ENCODE assay signal across 9 cellular contexts in genomic region chr11:32071811-32072210, GRCh38. TPM values are rescaled to one million over a fixed set of nuclear protein-coding genes. Genes with fewer than 3 reads are reported as not detected.
DNase-seq lines count a peak whose midpoint lies in the region; ATAC-seq and TF ChIP-seq lines count a peak whose summit lies in the region.
"Had no signal": no experiment of that assay in that cellular context is flagged by ENCODE, and none has a peak within 500 bp of the region (broad histone marks: within the 10 kb centered on the region; RNA-seq: fewer than 3 reads in every experiment).

No MANE protein-coding gene starts in this region.

- H3K9me3 ChIP-seq in BE2C (no peaks in the 10 kb centered on the region), lung (ENCODE audit: control insufficient read depth in 2 of 2, insufficient read depth in 1 of 2, low read length in 1 of 2) (no peaks in the 10 kb centered on the region)

- no peaks in the 10 kb centered on the region for H3K9me3 Mint-ChIP-seq in MCF 10A (ENCODE audit: unreplicated experiment)

- no peaks in the 10 kb centered on the region for H3K4me1 Mint-ChIP-seq in MCF 10A (ENCODE audit: insufficient read depth, unreplicated experiment)

- no peak for DNase-seq in BE2C
- peak; percentile 78 for DNase-seq in LHCN-M2 (ENCODE audit: low read depth)
- peak; percentile 57 for DNase-seq in MCF 10A (ENCODE audit: unreplicated experiment)
- no peak for DNase-seq in lung (ENCODE audit: low spot score)
- no peak for DNase-seq in NCI-H1105 treated with DMSO at 0.1 percent for 48 hours (lab: John Stamatoyannopoulos, UW)
- DNase-seq in ecto neural progenitor cell (ENCODE audit: low spot score), result no peak
- DNase-seq in midbrain (lab: John Stamatoyannopoulos, UW), result no peak
- no peak for DNase-seq in NCI-H510A (lab: John Stamatoyannopoulos, UW)
- DNase-seq: stimulated activated CD4-positive, alpha-beta T cell treated with anti-CD3 and anti-CD28 coated beads, Interleukin-2, amount 100 ng/mL, for 48 hours had no signal

- TF ChIP-seq CTCF in BE2C (IDR thresholded peaks at IDR 0.05; ENCODE audit: low read depth, low read length), result peak; percentile 32; the same call in 1 of the 2 replicates
- peak; percentile 35 for TF ChIP-seq CTCF in MCF 10A (IDR thresholded peaks at IDR 0.05; ENCODE audit: unreplicated experiment)
- no peak for TF ChIP-seq CTCF in lung (IDR thresholded peaks at IDR 0.05; ENCODE audit: control extremely low read depth, extremely low read depth)

- no peak overlapping the region for H3K4me3 ChIP-seq in BE2C (ENCODE audit: low read depth, low read length)
- H3K4me3 ChIP-seq in lung, result no peak overlapping the region

- no peaks in the 10 kb centered on the region for H3K27me3 ChIP-seq in BE2C
- H3K27me3 ChIP-seq in lung (ENCODE audit: control insufficient read depth, insufficient read depth), result no peaks in the 10 kb centered on the region

- CTCF ChIA-PET in MCF 10A (lab: Yijun Ruan, JAX), result interaction anchor here (0.7 to 3.7 kb wide), 8 partner anchors 10 to 878 kb away, joined by 3 to 27 read pairs (median 4); no protein-coding TSS in a partner anchor

- BruUV-seq in MCF 10A (replicated peaks; lab: Mats Ljungman, UMichigan), result no TSS peak

- H3K36me3 Mint-ChIP-seq in MCF 10A (ENCODE audit: insufficient read depth, unreplicated experiment), result no peaks in the 10 kb centered on the region

- peaks cover 66% of the 10 kb centered on the region for H3K27me3 Mint-ChIP-seq in MCF 10A (ENCODE audit: insufficient read depth, unreplicated experiment)

- no peaks in the 10 kb centered on the region for H3K36me3 ChIP-seq in BE2C
- no peaks in the 10 kb centered on the region for H3K36me3 ChIP-seq in lung (ENCODE audit: control insufficient read depth in 2 of 2, insufficient read depth in 2 of 2, low read length in 2 of 2)

- ATAC-seq in lung (ENCODE audit: insufficient read depth, low FRiP score), result peak; percentile 51

- H3K27ac ChIP-seq in lung (ENCODE audit: low read depth in 1 of 2, low read length in 1 of 2), result no peak overlapping the region

- intact Hi-C loops in MCF 10A (cut with micrococcal nuclease), result no loop called here

- 58 to 81% methylated on average over 4 of the region's 4 CpGs for WGBS in lung, 2 donors

- H3K4me3 Mint-ChIP-seq in MCF 10A (ENCODE audit: unreplicated experiment), result no peak overlapping the region

- H3K4me1 ChIP-seq in BE2C (no peaks in the 10 kb centered on the region), lung (ENCODE audit: control insufficient read depth in 2 of 2, insufficient read depth in 2 of 2, low read length in 2 of 2) (no peaks in the 10 kb centered on the region)

- POLR2A ChIA-PET in MCF 10A (lab: Yijun Ruan, JAX), result interaction anchor here (0.6 to 0.8 kb wide), 2 partner anchors 18 to 19 kb away, joined by 3 read pairs; partner anchors contain the start of gene RCN1

- no peak overlapping the region for H3K27ac Mint-ChIP-seq in MCF 10A (ENCODE audit: low read depth, unreplicated experiment)

RNA-seq across cellular contexts. Expression of gene RCN1, which starts 19.1 kb away (rescaled TPM):
- 32.8 TPM for polyA plus RNA-seq in BE2C (2012; ENCODE audit: insufficient read depth, insufficient read length, low read depth)
- total RNA-seq in LHCN-M2 (2014; rRNA removed) (177 and 231 TPM in 2 replicates), MCF 10A (2022) (155 and 158 TPM in 2 replicates), lung (100 to 1,000 TPM in 1 of 2 donors, 10 to 100 TPM in 1; 84.5 to 111 TPM)
- polyA plus RNA-seq in LHCN-M2 (2012), result 159 TPM
- 10 to 100 TPM; 78.7 to 84.7 TPM for polyA plus RNA-seq in lung

Comparison
In these comparisons a context has a peak if more than half of its experiments do, and no peak if none do; other contexts are left out.
1. DNase-seq: peak in LHCN-M2 (single experiment) and MCF 10A (single experiment); none in BE2C (single experiment), lung (single experiment), NCI-H1105 treated with DMSO at 0.1 percent for 48 hours (single experiment), ecto neural progenitor cell (single experiment), midbrain (single experiment) and NCI-H510A (single experiment).